29 cellular contexts compared by ENCODE assay signal in genomic region chr9:121781701-121782464, GRCh38.
DNase-seq lines count a peak whose midpoint lies in the region; ATAC-seq, FAIRE-seq and TF ChIP-seq lines count a peak whose summit lies in the region.
"Had no signal": no experiment of that assay in that cellular context is flagged by ENCODE, and none has a peak within 500 bp of the region (broad histone marks: within the 10 kb centered on the region; RNA-seq: fewer than 3 reads in every experiment).

No MANE protein-coding gene starts in this region.

- peak overlapping the region; percentile 92 for H3K27ac ChIP-seq in BLaER1
- H3K27ac ChIP-seq: brain microvascular endothelial cell, C4-2B, thyroid gland had no signal

- TF ChIP-seq POLR2A in GM12892 (IDR thresholded peaks at IDR 0.05; ENCODE audit: low read depth, low read length), result no peak

- H3K27me3 Mint-ChIP-seq in endothelial cell (ENCODE audit: unreplicated experiment) (peaks cover 25% of the 10 kb centered on the region), osteocyte (ENCODE audit: unreplicated experiment) (no peaks in the 10 kb centered on the region)
- H3K27me3 Mint-ChIP-seq: stimulated activated naive CD8-positive, alpha-beta T cell treated with anti-CD3 and anti-CD28 coated beads, Interleukin-15, Interleukin-2, amounts not matched to agents 100 ng/mL and 50 ng/mL, for 24 hours had no signal

- H3K9me3 Mint-ChIP-seq in endothelial cell (ENCODE audit: unreplicated experiment) (no peaks in the 10 kb centered on the region), osteocyte (ENCODE audit: unreplicated experiment) (peaks cover 17% of the 10 kb centered on the region)
- H3K9me3 Mint-ChIP-seq: activated T-helper 1 cell treated with anti-CD3 and anti-CD28 coated beads, Interleukin-12 subunit alpha, Interleukin-12 subunit beta, Interleukin-2, Interleukin-4 antibody, amounts not matched to agents 30 ng/mL and 10 ng/mL and 1 ng/mL, durations not matched to agents 14 hours and 24 hours and 36 hours; stimulated activated naive CD8-positive, alpha-beta T cell treated with anti-CD3 and anti-CD28 coated beads, Interleukin-15, Interleukin-2, amounts not matched to agents 100 ng/mL and 50 ng/mL, for 24 hours had no signal

- peak overlapping the region; percentile 59 for H3K4me3 Mint-ChIP-seq in endothelial cell (ENCODE audit: unreplicated experiment)
- no peak overlapping the region for H3K4me3 Mint-ChIP-seq in osteocyte (ENCODE audit: unreplicated experiment)
- H3K4me3 Mint-ChIP-seq: activated T-helper 1 cell treated with anti-CD3 and anti-CD28 coated beads, Interleukin-12 subunit alpha, Interleukin-12 subunit beta, Interleukin-2, Interleukin-4 antibody, amounts not matched to agents 30 ng/mL and 10 ng/mL and 1 ng/mL, durations not matched to agents 14 hours and 24 hours and 36 hours; immature natural killer cell; memory B cell; stimulated activated naive CD8-positive, alpha-beta T cell treated with anti-CD3 and anti-CD28 coated beads, Interleukin-15, Interleukin-2, amounts not matched to agents 100 ng/mL and 50 ng/mL, for 24 hours had no signal

- H3K36me3 Mint-ChIP-seq in endothelial cell (ENCODE audit: low read depth, unreplicated experiment), result peaks cover 43% of the 10 kb centered on the region
- H3K36me3 Mint-ChIP-seq in osteocyte (ENCODE audit: unreplicated experiment), result peaks cover 39% of the 10 kb centered on the region
- H3K36me3 Mint-ChIP-seq: immature natural killer cell had no signal

- H3K27ac Mint-ChIP-seq in endothelial cell (ENCODE audit: unreplicated experiment) (peak overlapping the region; percentile 32), osteocyte (ENCODE audit: unreplicated experiment) (no peak overlapping the region)
- H3K27ac Mint-ChIP-seq: activated T-helper 1 cell treated with anti-CD3 and anti-CD28 coated beads, Interleukin-12 subunit alpha, Interleukin-12 subunit beta, Interleukin-2, Interleukin-4 antibody, amounts not matched to agents 30 ng/mL and 10 ng/mL and 1 ng/mL, durations not matched to agents 14 hours and 24 hours and 36 hours; immature natural killer cell; memory B cell; stimulated activated naive CD8-positive, alpha-beta T cell treated with anti-CD3 and anti-CD28 coated beads, Interleukin-15, Interleukin-2, amounts not matched to agents 100 ng/mL and 50 ng/mL, for 24 hours had no signal

- peak overlapping the region; percentile 99 for H3K4me2 ChIP-seq in BLaER1
- H3K4me2 ChIP-seq: smooth muscle cell had no signal

- FAIRE-seq in GM12892 (lab: Jason Lieb, UNC), result no peak
- FAIRE-seq: G401.6 had no signal

- H3K36me3 ChIP-seq in BLaER1, result peaks cover 43% of the 10 kb centered on the region

- no peak for TF ChIP-seq CTCF in endothelial cell (IDR thresholded peaks at IDR 0.05; ENCODE audit: unreplicated experiment)
- TF ChIP-seq CTCF in osteocyte (IDR thresholded peaks at IDR 0.05), result no peak

- no peaks in the 10 kb centered on the region for H4K20me1 ChIP-seq in BLaER1

- H3K9me3 ChIP-seq in BLaER1, result peaks cover 14% of the 10 kb centered on the region
- H3K9me3 ChIP-seq: Caco-2, thyroid gland had no signal

- ATAC-seq in GM19351 (IDR thresholded peaks at IDR 0.05; ENCODE audit: unreplicated experiment), result no peak
- ATAC-seq: Panc1, right cardiac atrium had no signal

- H3K9ac ChIP-seq in BLaER1, result peak overlapping the region; percentile 76

- H3K4me1 ChIP-seq in BLaER1, result peaks cover 75% of the 10 kb centered on the region
- H3K4me1 ChIP-seq: Caco-2, thyroid gland had no signal

- DNase-seq in GM12892 (ENCODE audit: insufficient read length), result peak; percentile 3
- DNase-seq in endothelial cell (ENCODE audit: low spot score), result no peak
- peak; percentile 73 for DNase-seq in osteocyte (ENCODE audit: extremely low spot score, unreplicated experiment)
- DNase-seq in stimulated activated CD4-positive, alpha-beta T cell treated with anti-CD3 and anti-CD28 coated beads, Interleukin-4, amount 100 ng/mL, for 4 hours, result no peak
- DNase-seq in UCSD-AML1 (lab: John Stamatoyannopoulos, UW; ENCODE audit: unreplicated experiment), result no peak
- DNase-seq: activated CD4-positive, alpha-beta T cell treated with anti-CD3 and anti-CD28 coated beads, Interleukin-2, amount 50 U/mL, for 1 hour; activated naive CD4-positive, alpha-beta T cell treated with Interleukin-2 at 50 U/mL for 16 hours; brain microvascular endothelial cell; HCEC 1CT; hypothalamus; immature natural killer cell; Karpas-422; NCI-H1417 treated with DMSO at 0.1 percent for 48 hours; NCI-H2081; NCI-H748 treated with DMSO at 0.1 percent for 48 hours; SW 1271; T-helper 9 cell; thyroid gland had no signal

- H3K27me3 ChIP-seq in BLaER1, result no peaks in the 10 kb centered on the region
- H3K27me3 ChIP-seq: brain microvascular endothelial cell, thyroid gland had no signal

- H3K4me1 Mint-ChIP-seq in endothelial cell (ENCODE audit: unreplicated experiment) (peaks cover 10% of the 10 kb centered on the region), osteocyte (ENCODE audit: unreplicated experiment) (peaks cover 37% of the 10 kb centered on the region)
- H3K4me1 Mint-ChIP-seq: immature natural killer cell had no signal

- H3K4me3 ChIP-seq in BLaER1, result no peak overlapping the region
- H3K4me3 ChIP-seq: smooth muscle cell, thyroid gland had no signal

Comparison
In these comparisons a context has a peak if more than half of its experiments do, and no peak if none do; other contexts are left out.
1. DNase-seq: peak in GM12892 (single experiment) and osteocyte (single experiment); none in endothelial cell (single experiment), stimulated activated CD4-positive, alpha-beta T cell treated with anti-CD3 and anti-CD28 coated beads, Interleukin-4, amount 100 ng/mL, for 4 hours (0 of 2) and UCSD-AML1 (single experiment).